8 cellular contexts compared by ENCODE assay signal in the genomic region with DNA sequence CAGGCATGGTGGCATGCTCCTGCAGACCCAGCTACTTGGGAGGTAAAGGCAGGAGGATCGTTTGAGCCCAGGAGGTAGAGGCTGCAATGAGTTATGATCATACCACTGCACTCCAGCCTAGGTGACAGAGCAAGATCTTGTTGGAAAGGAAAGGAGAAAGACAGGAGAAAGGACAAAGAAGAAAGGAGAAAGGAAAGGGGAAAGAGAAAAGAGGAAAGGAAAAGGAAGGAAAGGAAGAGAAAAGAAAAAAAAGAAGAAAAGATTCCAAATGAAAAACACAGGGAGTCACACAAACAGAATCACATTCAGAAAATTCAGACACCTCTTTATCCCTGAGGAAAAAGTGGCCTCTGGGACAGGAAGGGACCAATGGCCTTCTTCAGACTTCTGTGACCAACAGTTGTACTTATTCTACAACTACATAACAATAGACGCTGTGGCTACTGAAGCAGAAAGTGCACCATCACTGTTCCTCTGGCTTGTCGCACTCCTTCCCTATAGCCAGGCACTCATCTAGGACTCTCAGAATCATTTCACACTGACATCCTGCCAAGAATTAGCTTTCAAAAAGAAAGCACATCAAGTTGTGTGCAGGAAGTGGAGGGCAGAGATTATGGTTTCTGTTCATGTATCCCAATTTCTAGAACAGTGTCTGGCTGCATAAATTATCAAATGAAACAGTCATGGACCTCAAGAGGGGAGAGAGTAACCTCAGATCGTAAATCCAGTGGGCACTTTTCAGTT. TPM values are rescaled to one million over a fixed set of nuclear protein-coding genes. Genes with fewer than 3 reads are reported as not detected.
A peak's percentile ranks its signal among the peaks of the same experiment; 100 is the strongest.
DNase-seq lines count a peak whose midpoint lies in the region; ATAC-seq, FAIRE-seq and TF ChIP-seq lines count a peak whose summit lies in the region.
"Had no signal": no experiment of that assay in that cellular context is flagged by ENCODE, and none has a peak within 500 bp of the region (broad histone marks: within the 10 kb centered on the region; RNA-seq: fewer than 3 reads in every experiment).

No MANE protein-coding gene starts in this region.

- POLR2A ChIA-PET in naive thymus-derived CD4-positive, alpha-beta T cell (lab: Charles Lee) = no interaction called here

- H3K4me1 ChIP-seq in KMS-11 (ENCODE audit: low read depth, poor library complexity, severe bottlenecking) = peaks cover 50% of the 10 kb centered on the region
- H3K4me1 ChIP-seq in naive thymus-derived CD4-positive, alpha-beta T cell (ENCODE audit: control insufficient read depth in 2 of 2, insufficient read depth in 2 of 2, low read length in 2 of 2) = peaks cover 8 to 27% of the 10 kb centered on the region in 2 donors
- H3K4me1 ChIP-seq in body of pancreas = peaks cover 18% of the 10 kb centered on the region

- WGBS in body of pancreas, 2 donors = 62 to 65% methylated on average over 4 of the region's 4 CpGs

- H3K4me1 Mint-ChIP-seq in naive thymus-derived CD4-positive, alpha-beta T cell = peaks cover 60 to 93% (median 88%) of the 10 kb centered on the region in 7 donors

- FAIRE-seq in GM18507 (lab: Jason Lieb, UNC) = peak; percentile 85

- H3K9ac ChIP-seq in KMS-11 = no peak overlapping the region

- H3K9me3 Mint-ChIP-seq in naive thymus-derived CD4-positive, alpha-beta T cell = peaks cover 0 to 3% (median 0%) of the 10 kb centered on the region in 11 donors

- CTCF ChIA-PET in naive thymus-derived CD4-positive, alpha-beta T cell (lab: Charles Lee) = no interaction called here

- intact Hi-C loops in naive thymus-derived CD4-positive, alpha-beta T cell (cut with micrococcal nuclease) = loop anchor here in 1 of 2 donors (10.0 kb wide), 1 partner anchor 277 kb away; no protein-coding TSS in a partner anchor
- intact Hi-C loops in body of pancreas (cut with DNase I) = no loop called here

- H3K36me3 ChIP-seq in KMS-11 (ENCODE audit: insufficient read depth) (no peaks in the 10 kb centered on the region), body of pancreas (replicated peaks in 1 of 2; ENCODE audit: insufficient read depth in 1 of 2, low read depth in 2 of 2) (no peaks in the 10 kb centered on the region)
- no peaks in the 10 kb centered on the region for H3K36me3 ChIP-seq in naive thymus-derived CD4-positive, alpha-beta T cell (ENCODE audit: control insufficient read depth in 2 of 3, insufficient read depth in 3 of 3, low read length in 3 of 3)

- peaks cover 0 to 11% (median 1%) of the 10 kb centered on the region in 5 donors for H3K36me3 Mint-ChIP-seq in naive thymus-derived CD4-positive, alpha-beta T cell

- H3K4me3 ChIP-seq in KMS-11 (IDR thresholded peaks at IDR 0.05; ENCODE audit: insufficient read depth, low read depth, low read length) (no peak overlapping the region), body of pancreas (no peak overlapping the region), foreskin fibroblast (ENCODE audit: low read depth in 1 of 2, low read length in 2 of 2) (no peak overlapping the region)
- H3K4me3 ChIP-seq in naive thymus-derived CD4-positive, alpha-beta T cell (ENCODE audit: low read length) = no peak overlapping the region

- DNase-seq in GM18507 (ENCODE audit: extremely low spot score, insufficient read length, low read depth) (peak; percentile 8), body of pancreas (no peak), foreskin fibroblast (no peak)
- DNase-seq in naive thymus-derived CD4-positive, alpha-beta T cell = peak in 1 of 9 donors; percentile 21
- DNase-seq: stimulated activated CD4-positive, alpha-beta T cell treated with anti-CD3 and anti-CD28 coated beads, Interleukin-12 subunit alpha, Interleukin-12 subunit beta, amount 100 ng/mL, for 4 hours had no signal

- no peak for TF ChIP-seq POLR2A in body of pancreas (IDR thresholded peaks at IDR 0.05)

- no peaks in the 10 kb centered on the region for H3K9me3 ChIP-seq in naive thymus-derived CD4-positive, alpha-beta T cell (ENCODE audit: control insufficient read depth in 2 of 3, low read length in 3 of 3)
- H3K9me3 ChIP-seq in body of pancreas = no peaks in the 10 kb centered on the region

- peak overlapping the region in 7 of 10 donors; percentile 10 to 42 (median 21) for H3K4me3 Mint-ChIP-seq in naive thymus-derived CD4-positive, alpha-beta T cell

- H4K20me1 ChIP-seq in KMS-11 (ENCODE audit: insufficient read depth) = no peaks in the 10 kb centered on the region

- H2AFZ ChIP-seq in KMS-11 (ENCODE audit: low read depth) = no peak overlapping the region

- H3K4me2 ChIP-seq in KMS-11 = peak overlapping the region; percentile 40

- peak overlapping the region; percentile 57; the same call in 1 of the 2 replicates for H3K27ac ChIP-seq in KMS-11
- H3K27ac ChIP-seq in naive thymus-derived CD4-positive, alpha-beta T cell (ENCODE audit: low read depth, low read length) = no peak overlapping the region
- H3K27ac ChIP-seq in body of pancreas = no peak overlapping the region

- peak overlapping the region in 7 of 9 donors; percentile 10 to 77 (median 59) for H3K27ac Mint-ChIP-seq in naive thymus-derived CD4-positive, alpha-beta T cell

- ATAC-seq in GM21529 (IDR thresholded peaks at IDR 0.05; ENCODE audit: unreplicated experiment) (peak; percentile 79), body of pancreas (no peak), HG03521 (IDR thresholded peaks at IDR 0.05; ENCODE audit: unreplicated experiment) (no peak)
- peak; percentile 38 for ATAC-seq in naive thymus-derived CD4-positive, alpha-beta T cell

- TF ChIP-seq CTCF in KMS-11 (conservative IDR thresholded peaks at IDR 0.05; ENCODE audit: low read depth, low read length) (no peak), body of pancreas (IDR thresholded peaks at IDR 0.05) (no peak), foreskin fibroblast (IDR thresholded peaks at IDR 0.05; ENCODE audit: low read depth, low read length) (no peak)

- H3K79me2 ChIP-seq in KMS-11 (ENCODE audit: insufficient read depth, low read depth) = peaks cover 43% of the 10 kb centered on the region

- no peaks in the 10 kb centered on the region for H3K27me3 Mint-ChIP-seq in naive thymus-derived CD4-positive, alpha-beta T cell

- no peaks in the 10 kb centered on the region for H3K27me3 ChIP-seq in KMS-11 (ENCODE audit: insufficient read depth, low read depth)
- H3K27me3 ChIP-seq in naive thymus-derived CD4-positive, alpha-beta T cell (ENCODE audit: control insufficient read depth in 2 of 2, insufficient read depth in 2 of 2, low read length in 2 of 2) = no peaks in the 10 kb centered on the region
- H3K27me3 ChIP-seq in body of pancreas = no peaks in the 10 kb centered on the region

RNA-seq across cellular contexts. Expression of gene MTMR6, which starts 5.9 kb away (rescaled TPM):
- 10 to 100 TPM; 16.0 to 23.2 (median 18.5) TPM for total RNA-seq in naive thymus-derived CD4-positive, alpha-beta T cell
- polyA plus RNA-seq in naive thymus-derived CD4-positive, alpha-beta T cell = 10 to 100 TPM; 16.3 to 16.6 TPM
- total RNA-seq in body of pancreas = 10 to 100 TPM; 11.2 to 13.2 TPM

RNA-seq across cellular contexts. Expression of gene NUP58, which starts 20.1 kb away (rescaled TPM):
- 10 to 100 TPM; 41.1 to 89.1 (median 57.0) TPM for total RNA-seq in naive thymus-derived CD4-positive, alpha-beta T cell
- polyA plus RNA-seq in naive thymus-derived CD4-positive, alpha-beta T cell = 10 to 100 TPM; 13.4 to 22.1 TPM
- 10 to 100 TPM; 22.7 to 30.9 TPM for total RNA-seq in body of pancreas

Comparison
In these comparisons a context has a peak if more than half of its experiments do, and no peak if none do; other contexts are left out.
1. ATAC-seq: peak in GM21529 (single experiment) and naive thymus-derived CD4-positive, alpha-beta T cell (single experiment); none in body of pancreas (single experiment) and HG03521 (single experiment).